Comparison of ENCODE assay signal across 9 cellular contexts in the genomic region with DNA sequence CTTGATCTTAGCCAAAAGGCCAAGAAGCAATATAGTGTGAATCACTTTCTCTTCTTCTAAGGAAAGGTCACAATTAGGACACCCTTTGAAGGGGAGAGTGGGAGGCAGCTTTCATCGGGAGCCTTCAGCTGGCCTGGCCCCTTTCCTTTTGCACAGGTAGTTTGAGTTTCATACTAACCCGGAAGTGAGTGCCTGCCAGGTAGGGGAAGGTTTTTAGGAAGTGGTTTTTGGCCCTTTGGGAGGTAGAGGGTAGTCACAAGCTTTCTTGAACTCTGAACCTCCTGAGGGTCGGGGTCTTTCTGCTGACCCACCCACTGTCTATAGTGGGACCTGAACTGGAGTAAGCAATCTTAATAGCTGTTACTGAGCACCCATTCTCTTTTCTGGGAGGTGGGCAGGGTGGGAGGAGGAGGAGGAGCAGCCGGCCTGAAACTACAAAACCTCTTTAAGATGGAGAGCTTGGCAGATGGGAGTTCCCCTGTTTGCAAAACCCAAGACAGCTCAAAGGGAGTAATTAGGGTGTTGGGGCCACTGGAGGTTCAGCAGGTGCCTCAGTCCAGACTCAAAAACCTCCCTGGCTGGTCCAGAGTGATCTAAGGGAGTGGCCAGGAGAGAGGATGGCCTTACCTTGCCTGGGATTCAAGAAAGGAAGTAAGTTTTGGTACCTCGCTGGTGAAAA. TPM values are rescaled to one million over a fixed set of nuclear protein-coding genes. Genes with fewer than 3 reads are reported as not detected.
DNase-seq lines count a peak whose midpoint lies in the region; ATAC-seq and TF ChIP-seq lines count a peak whose summit lies in the region.
"Had no signal": no experiment of that assay in that cellular context is flagged by ENCODE, and none has a peak within 500 bp of the region (broad histone marks: within the 10 kb centered on the region; RNA-seq: fewer than 3 reads in every experiment).

No MANE protein-coding gene starts in this region.

- WGBS in hepatocyte (ENCODE audit: low lambda C conversion rate, missing lambda C conversion rate), result 65% methylated on average over 5 of the region's 5 CpGs

- peaks cover 90% of the 10 kb centered on the region for H4K20me1 ChIP-seq in hepatocyte (ENCODE audit: insufficient read depth, poor library complexity, severe bottlenecking)

- H3K79me2 ChIP-seq in hepatocyte, result peaks cover 97% of the 10 kb centered on the region

- no peak overlapping the region for H3K27ac ChIP-seq in hepatocyte
- H3K27ac ChIP-seq: cardiac muscle cell had no signal

- H3K36me3 ChIP-seq in hepatocyte (replicated peaks; ENCODE audit: insufficient read depth, low read depth), result no peaks in the 10 kb centered on the region
- H3K36me3 ChIP-seq: cardiac muscle cell had no signal

- ATAC-seq in GM18861 (IDR thresholded peaks at IDR 0.05; ENCODE audit: unreplicated experiment) (peak; percentile 27), HG02588 (IDR thresholded peaks at IDR 0.05; ENCODE audit: unreplicated experiment) (peak; percentile 40)
- peak; percentile 13 to 27 for ATAC-seq in naive thymus-derived CD8-positive, alpha-beta T cell

- TF ChIP-seq POLR2A in erythroblast (IDR thresholded peaks at IDR 0.05; ENCODE audit: low read length), result no peak

- no peak overlapping the region for H3K4me3 ChIP-seq in hepatocyte
- H3K4me3 ChIP-seq: cardiac muscle cell had no signal

- DNase-seq in T-helper 2 cell (peak in 3 of 5 experiments; percentile 7 to 48 (median 17)), hepatocyte (ENCODE audit: low spot score) (no peak), erythroblast (lab: John Stamatoyannopoulos, UW) (no peak), ecto neural progenitor cell (ENCODE audit: low spot score) (no peak), SHP77 treated with DMSO at 0.1 percent for 48 hours (lab: John Stamatoyannopoulos, UW) (no peak)
- DNase-seq in naive thymus-derived CD8-positive, alpha-beta T cell, result peak in 4 of 10 donors; percentile 24 to 40 (median 32)

- H3K4me3 Mint-ChIP-seq in naive thymus-derived CD8-positive, alpha-beta T cell, result peak overlapping the region; percentile 46 to 79 (median 66)

- H3K27me3 Mint-ChIP-seq in naive thymus-derived CD8-positive, alpha-beta T cell, result no peaks in the 10 kb centered on the region

- H3K9me2 ChIP-seq in hepatocyte (replicated peaks; ENCODE audit: insufficient read depth), result no peaks in the 10 kb centered on the region

- peak overlapping the region; percentile 68 to 98 (median 84) for H3K27ac Mint-ChIP-seq in naive thymus-derived CD8-positive, alpha-beta T cell

- H3K9me3 ChIP-seq in hepatocyte (ENCODE audit: low read depth), result no peaks in the 10 kb centered on the region

- H3K27me3 ChIP-seq in hepatocyte, result no peaks in the 10 kb centered on the region
- H3K27me3 ChIP-seq: cardiac muscle cell had no signal

- no peak overlapping the region for H2AFZ ChIP-seq in hepatocyte

- POLR2A ChIA-PET in naive thymus-derived CD8-positive, alpha-beta T cell (lab: Charles Lee), result no interaction called here

- H3K9me3 Mint-ChIP-seq in naive thymus-derived CD8-positive, alpha-beta T cell, result no peaks in the 10 kb centered on the region

- H3K4me2 ChIP-seq in hepatocyte, result no peak overlapping the region

- peaks cover 44% of the 10 kb centered on the region for H3K4me1 ChIP-seq in hepatocyte (ENCODE audit: insufficient read depth)

- TF ChIP-seq CTCF in hepatocyte (IDR thresholded peaks at IDR 0.05; ENCODE audit: poor library complexity), result no peak

- peaks cover 50 to 84% (median 78%) of the 10 kb centered on the region in 4 donors for H3K4me1 Mint-ChIP-seq in naive thymus-derived CD8-positive, alpha-beta T cell

- peaks cover 0 to 3% (median 0%) of the 10 kb centered on the region in 3 donors for H3K36me3 Mint-ChIP-seq in naive thymus-derived CD8-positive, alpha-beta T cell

RNA-seq across cellular contexts. Expression of gene LARP1, which starts 6.0 kb away (rescaled TPM):
- total RNA-seq in naive thymus-derived CD8-positive, alpha-beta T cell, result 100 to 1,000 TPM; 177 to 180 TPM
- polyA plus RNA-seq in naive thymus-derived CD8-positive, alpha-beta T cell, result 10 to 100 TPM; 10.9 to 29.4 (median 13.8) TPM
- total RNA-seq in hepatocyte, result 68.4 and 75.0 TPM in 2 replicates
- polyA plus RNA-seq in hepatocyte, result 62.9 and 64.7 TPM in 2 replicates

Comparison
In these comparisons a context has a peak if more than half of its experiments do, and no peak if none do; other contexts are left out.
1. DNase-seq: peak in T-helper 2 cell (3 of 5); none in hepatocyte (single experiment), erythroblast (0 of 2), ecto neural progenitor cell (single experiment) and SHP77 treated with DMSO at 0.1 percent for 48 hours (single experiment).
2. Peak in every context shown above with its lines, with median percentiles within 50 percentile points of each other: ATAC-seq.